Comparison of ENCODE assay signal across 18 cellular contexts in the genomic region with DNA sequence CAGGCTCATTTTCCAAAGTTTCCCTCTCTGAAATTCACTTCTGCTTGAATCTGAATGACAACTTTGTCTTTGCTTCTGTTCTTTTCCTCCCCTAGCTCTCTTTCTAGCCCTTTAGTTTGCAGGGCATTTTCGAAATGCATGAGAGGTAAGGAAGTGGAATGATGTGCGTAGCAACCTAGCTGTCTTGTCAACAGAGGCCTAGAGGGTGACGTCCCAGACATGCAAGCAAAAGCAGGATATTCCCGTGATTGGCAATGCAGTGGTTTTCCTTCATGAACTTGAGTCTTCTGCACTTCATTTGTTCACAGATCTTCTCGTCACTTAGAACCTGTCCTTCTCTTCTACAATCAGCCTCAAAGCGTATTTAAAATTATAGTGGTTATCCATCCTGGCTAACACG. TPM values are rescaled to one million over a fixed set of nuclear protein-coding genes. Genes with fewer than 3 reads are reported as not detected.
DNase-seq lines count a peak whose midpoint lies in the region; ATAC-seq, FAIRE-seq and TF ChIP-seq lines count a peak whose summit lies in the region.
"Had no signal": no experiment of that assay in that cellular context is flagged by ENCODE, and none has a peak within 500 bp of the region (broad histone marks: within the 10 kb centered on the region; RNA-seq: fewer than 3 reads in every experiment).

No MANE protein-coding gene starts in this region.

- no CpG with 5 or more reads among the region's 7 CpGs for WGBS in IMR-90 (ENCODE audit: extremely low coverage in 2 of 2, insufficient read length in 1 of 2), 2 experiments
- no CpG with 5 or more reads among the region's 7 CpGs for WGBS in mesendoderm (ENCODE audit: extremely low coverage, insufficient coverage, low lambda C conversion rate)

- no peak for TF ChIP-seq RAD21 in IMR-90 (IDR thresholded peaks at IDR 0.05; ENCODE audit: low read length)

- ATAC-seq in IMR-90 (ENCODE audit: low read depth): no peak
- ATAC-seq: K562 had no signal

- no peak overlapping the region for H2BK20ac ChIP-seq in IMR-90 (ENCODE audit: low read depth, low read length)

- H2AFZ ChIP-seq in IMR-90 (replicated peaks; ENCODE audit: low read length, poor library complexity): no peak overlapping the region

- no peak overlapping the region for H3K23ac ChIP-seq in IMR-90 (ENCODE audit: low read depth, low read length)
- H3K23ac ChIP-seq in mesendoderm (ENCODE audit: low read length): no peak overlapping the region

- no peaks in the 10 kb centered on the region for H3K36me3 Mint-ChIP-seq in endothelial cell (ENCODE audit: low read depth, unreplicated experiment)
- H3K36me3 Mint-ChIP-seq: CD14-positive monocyte; CD4-positive, alpha-beta memory T cell had no signal

- H3K27me3 ChIP-seq in BLaER1 (no peaks in the 10 kb centered on the region), IMR-90 (ENCODE audit: control insufficient read depth, insufficient read depth, low read length) (no peaks in the 10 kb centered on the region), mesendoderm (ENCODE audit: insufficient read depth, low read length, poor library complexity) (no peaks in the 10 kb centered on the region), uterus (no peaks in the 10 kb centered on the region)
- H3K27me3 ChIP-seq: BE2C had no signal

- POLR2A ChIA-PET in IMR-90 (lab: Charles Lee; ENCODE audit: unreplicated experiment): no interaction called here

- no peak overlapping the region for H2AK9ac ChIP-seq in IMR-90 (replicated peaks; ENCODE audit: low read depth, low read length, poor library complexity)

- H3K56ac ChIP-seq in IMR-90 (ENCODE audit: extremely low read depth, insufficient read depth, low read length) (no peak overlapping the region), mesendoderm (ENCODE audit: low read length) (no peak overlapping the region)

- H3K79me2 ChIP-seq in mesendoderm (ENCODE audit: control insufficient read depth, insufficient read depth, low read length): no peaks in the 10 kb centered on the region

- no peak overlapping the region for H3K4me3 Mint-ChIP-seq in endothelial cell (ENCODE audit: unreplicated experiment)
- H3K4me3 Mint-ChIP-seq: CD14-positive monocyte; CD4-positive, alpha-beta memory T cell; H9 had no signal

- intact Hi-C loops in IMR-90 (cut with micrococcal nuclease): no loop called here
- intact Hi-C loops in uterus (cut with DNase I; ENCODE audit: low total_unique reads): no loop called here

- H4K20me1 ChIP-seq in BLaER1: no peaks in the 10 kb centered on the region
- H4K20me1 ChIP-seq in IMR-90 (ENCODE audit: insufficient read depth, low read length): no peaks in the 10 kb centered on the region

- H4K5ac ChIP-seq in IMR-90 (ENCODE audit: low read depth, low read length) (peak overlapping the region; percentile 68; the same call in 1 of the 2 replicates), mesendoderm (ENCODE audit: low read length) (no peak overlapping the region)

- BruUV-seq in IMR-90 (replicated peaks; lab: Mats Ljungman, UMichigan): no TSS peak

- FAIRE-seq in GM12892 (lab: Jason Lieb, UNC): no peak
- FAIRE-seq: H1, K562 had no signal

- H3K4me2 ChIP-seq in BLaER1 (peak overlapping the region; percentile 46; the same call in 1 of the 2 replicates), IMR-90 (ENCODE audit: low read depth, low read length) (no peak overlapping the region), mesendoderm (ENCODE audit: low read length) (no peak overlapping the region)

- H3K9ac ChIP-seq in BLaER1: no peak overlapping the region
- no peak overlapping the region for H3K9ac ChIP-seq in IMR-90 (ENCODE audit: low read depth, low read length)
- no peak overlapping the region for H3K9ac ChIP-seq in mesendoderm (ENCODE audit: low read length)

- no peaks in the 10 kb centered on the region for H3K9me3 Mint-ChIP-seq in endothelial cell (ENCODE audit: unreplicated experiment)
- H3K9me3 Mint-ChIP-seq: CD14-positive monocyte, H9 had no signal

- TF ChIP-seq POLR2A in IMR-90 (IDR thresholded peaks at IDR 0.05; ENCODE audit: low read depth, low read length): no peak
- no peak for TF ChIP-seq POLR2A in GM12892 (IDR thresholded peaks at IDR 0.05; ENCODE audit: low read depth, low read length)
- TF ChIP-seq POLR2A in uterus (IDR thresholded peaks at IDR 0.05): no peak

- no peak overlapping the region for H3K4me3 ChIP-seq in BLaER1
- H3K4me3 ChIP-seq in IMR-90 (ENCODE audit: insufficient read depth, low read depth, low read length): no peak overlapping the region
- no peak overlapping the region for H3K4me3 ChIP-seq in mesendoderm (ENCODE audit: low read length)
- no peak overlapping the region for H3K4me3 ChIP-seq in uterus
- H3K4me3 ChIP-seq: K562 had no signal

- 0 out of 4 replicates have a peak, but pooled peaks cover 0 to 2% of the 10 kb centered on the region in 2 experiments for H3K79me1 ChIP-seq in IMR-90 (ENCODE audit: low read depth in 1 of 2, low read length in 2 of 2)
- no peaks in the 10 kb centered on the region for H3K79me1 ChIP-seq in mesendoderm (ENCODE audit: low read length)

- H4K91ac ChIP-seq in IMR-90 (ENCODE audit: insufficient read depth, low read depth, low read length): no peak overlapping the region

- H3K9me1 ChIP-seq in IMR-90 (ENCODE audit: insufficient read depth, low read length): no peaks in the 10 kb centered on the region

- H3K27ac ChIP-seq in BLaER1: no peak overlapping the region
- no peak overlapping the region for H3K27ac ChIP-seq in IMR-90 (ENCODE audit: insufficient read depth, low read length)
- H3K27ac ChIP-seq in mesendoderm (ENCODE audit: low read depth, low read length): no peak overlapping the region
- H3K27ac ChIP-seq in uterus: no peak overlapping the region
- H3K27ac ChIP-seq: HL-60 had no signal

- no peak for TF ChIP-seq CTCF in IMR-90 (conservative IDR thresholded peaks at IDR 0.05; ENCODE audit: low read depth, low read length)
- no peak for TF ChIP-seq CTCF in endothelial cell (IDR thresholded peaks at IDR 0.05; ENCODE audit: unreplicated experiment)
- TF ChIP-seq CTCF in uterus (IDR thresholded peaks at IDR 0.05): no peak

- dilution Hi-C loops in IMR-90 (cut with HindIII; ENCODE audit: low sequenced_read_pairs, unreplicated experiment): no loop called here

- no peak overlapping the region for H3K14ac ChIP-seq in IMR-90 (replicated peaks; ENCODE audit: low read depth, low read length)

- peaks cover 20% of the 10 kb centered on the region for H3K4me1 ChIP-seq in BLaER1
- peaks cover 4% of the 10 kb centered on the region for H3K4me1 ChIP-seq in IMR-90 (ENCODE audit: control insufficient read depth, insufficient read depth, low read length)
- H3K4me1 ChIP-seq in mesendoderm (ENCODE audit: control insufficient read depth, low read depth, low read length): peaks cover 2% of the 10 kb centered on the region
- H3K4me1 ChIP-seq in uterus: no peaks in the 10 kb centered on the region
- H3K4me1 ChIP-seq: BE2C had no signal

- H3K4me1 Mint-ChIP-seq in endothelial cell (ENCODE audit: unreplicated experiment): peaks cover 14% of the 10 kb centered on the region

- in situ Hi-C loops in IMR-90 (cut with MboI; ENCODE audit: low sequenced_read_pairs): loop anchor here (5.0 kb wide), 1 partner anchor 113 kb away; no protein-coding TSS in a partner anchor

- H2BK15ac ChIP-seq in IMR-90 (ENCODE audit: low read depth, low read length) (no peak overlapping the region), mesendoderm (replicated peaks; ENCODE audit: low read depth) (no peak overlapping the region)

- no peak overlapping the region for H2BK120ac ChIP-seq in IMR-90 (ENCODE audit: low read depth, low read length)
- no peak overlapping the region for H2BK120ac ChIP-seq in mesendoderm (ENCODE audit: low read depth, low read length)

- H3K27ac Mint-ChIP-seq in endothelial cell (ENCODE audit: unreplicated experiment): peak overlapping the region; percentile 42
- H3K27ac Mint-ChIP-seq: CD4-positive, alpha-beta memory T cell had no signal

- no peaks in the 10 kb centered on the region for H3K9me3 ChIP-seq in BLaER1
- no peaks in the 10 kb centered on the region for H3K9me3 ChIP-seq in IMR-90 (ENCODE audit: control insufficient read depth, insufficient read depth, low read length)
- no peaks in the 10 kb centered on the region for H3K9me3 ChIP-seq in uterus
- H3K9me3 ChIP-seq: BE2C had no signal

- H3K18ac ChIP-seq in IMR-90 (ENCODE audit: low read depth, low read length) (peak overlapping the region; percentile 52; the same call in 1 of the 2 replicates), mesendoderm (ENCODE audit: low read length) (no peak overlapping the region)

- DNase-seq in IMR-90 (no peak), endothelial cell (ENCODE audit: low spot score) (no peak), mesendoderm (no peak), NCI-H1048 (lab: John Stamatoyannopoulos, UW) (no peak), GM12892 (ENCODE audit: insufficient read length) (no peak), AG20443 (ENCODE audit: low spot score) (no peak), uterus (no peak)
- DNase-seq: BE2C; Calu3; CD4-positive, alpha-beta memory T cell; DMS79 treated with DMSO at 0.1 percent for 48 hours; GF-D8; H9 had no signal

- H3K4ac ChIP-seq in IMR-90 (ENCODE audit: low read depth, low read length) (no peak overlapping the region), mesendoderm (ENCODE audit: low read depth, low read length) (no peak overlapping the region)

- no peak overlapping the region for H4K8ac ChIP-seq in IMR-90 (ENCODE audit: low read depth in 2 of 2, low read length in 2 of 2)
- H4K8ac ChIP-seq in mesendoderm (ENCODE audit: low read depth, low read length): no peak overlapping the region

- H3K27me3 Mint-ChIP-seq in endothelial cell (ENCODE audit: unreplicated experiment): no peaks in the 10 kb centered on the region

- H3K36me3 ChIP-seq in BLaER1 (no peaks in the 10 kb centered on the region), IMR-90 (ENCODE audit: control insufficient read depth, insufficient read depth, low read length) (peaks cover 2% of the 10 kb centered on the region; the same call in 1 of the 2 replicates), mesendoderm (ENCODE audit: control insufficient read depth, insufficient read depth, low read length) (no peaks in the 10 kb centered on the region), uterus (no peaks in the 10 kb centered on the region)
- H3K36me3 ChIP-seq: BE2C had no signal

- no peak overlapping the region for H2BK5ac ChIP-seq in IMR-90 (ENCODE audit: low read depth, low read length, poor library complexity, severe bottlenecking)
- H2BK5ac ChIP-seq in mesendoderm (ENCODE audit: low read length): no peak overlapping the region

- H2AK5ac ChIP-seq in IMR-90 (ENCODE audit: low read depth, low read length) (no peak overlapping the region), mesendoderm (ENCODE audit: low read length) (peak overlapping the region; percentile 55)

- CTCF ChIA-PET in IMR-90 (lab: Yijun Ruan, JAX): interaction anchor here (0.9 to 2.3 kb wide), 2 partner anchors 94 to 112 kb away, joined by 3 to 7 read pairs; no protein-coding TSS in a partner anchor

RNA-seq across cellular contexts. Expression of a gene that starts 51.9 kb away (rescaled TPM):
- total RNA-seq in IMR-90 (2012; rRNA removed) (31.4 and 60.0 TPM in 2 replicates), endothelial cell (ENCODE audit: unreplicated experiment) (100.0 TPM), uterus (100 to 1,000 TPM in 1 of 4 donors, 10 to 100 TPM in 3; 21.3 to 136 (median 62.3) TPM)
- polyA plus RNA-seq in IMR-90 (2012; rRNA removed): 11.9 and 13.5 TPM in 2 replicates
- 0.88 and 1.7 TPM in 2 replicates for polyA plus RNA-seq in IMR-90 (2012; cell fraction: cytosol; rRNA removed)
- polyA plus RNA-seq in IMR-90 (2012; cell fraction: nucleus; rRNA removed; ENCODE audit: low replicate concordance): 0.77 and 14.4 TPM in 2 replicates
- polyA plus RNA-seq in mesendoderm (2013, experiment 1 of 2): 63.4 TPM
- 61.6 TPM for polyA plus RNA-seq in mesendoderm (2013, experiment 2 of 2)
- 38.4 TPM for polyA plus RNA-seq in GM12892 (2012; ENCODE audit: missing spikeins)

RNA-seq across cellular contexts. Expression of a gene that starts 56.9 kb away (rescaled TPM):
- total RNA-seq in IMR-90 (2012; rRNA removed) (11.1 and 11.4 TPM in 2 replicates), endothelial cell (ENCODE audit: unreplicated experiment) (1.8 TPM), uterus (10 to 100 TPM in 3 of 4 donors, 1 to 10 TPM in 1; 1.3 to 74.1 (median 18.5) TPM)
- polyA plus RNA-seq in IMR-90 (2012; rRNA removed): 4.8 and 5.7 TPM in 2 replicates
- polyA plus RNA-seq in IMR-90 (2012; cell fraction: cytosol; rRNA removed): 3.4 and 4.0 TPM in 2 replicates
- polyA plus RNA-seq in IMR-90 (2012; cell fraction: nucleus; rRNA removed; ENCODE audit: low replicate concordance): 1.4 and 7.8 TPM in 2 replicates
- 2.1 TPM for polyA plus RNA-seq in mesendoderm (2013, experiment 1 of 2)
- polyA plus RNA-seq in mesendoderm (2013, experiment 2 of 2): 2.2 TPM
- polyA plus RNA-seq in GM12892 (2012; ENCODE audit: missing spikeins): 0.51 TPM
- total RNA-seq: CD4-positive, alpha-beta memory T cell had no signal
- polyA plus RNA-seq: CD4-positive, alpha-beta memory T cell had no signal
